ENCODE assay signal across 8 cellular contexts in genomic region chr17:77140166-77140877, GRCh38. TPM values are rescaled to one million over a fixed set of nuclear protein-coding genes. Genes with fewer than 3 reads are reported as not detected.
DNase-seq lines count a peak whose midpoint lies in the region; TF ChIP-seq lines count a peak whose summit lies in the region.

No MANE protein-coding gene starts in this region.

- DNase-seq in GM06990 (ENCODE audit: extremely low read depth, insufficient read length) (peak; percentile 100), HFF-Myc (ENCODE audit: extremely low read depth, low read depth) (peak; percentile 77), NAMALWA (ENCODE audit: low spot score) (peak; percentile 99), SK-MEL-5 (ENCODE audit: low read depth, low spot score) (peak; percentile 100), globus pallidus (ENCODE audit: low spot score) (peak; percentile 99), occipital lobe (lab: John Stamatoyannopoulos, UW) (peak; percentile 98)
- DNase-seq in activated naive CD4-positive, alpha-beta T cell treated with anti-CD3 and anti-CD28 coated beads, Interleukin-2, amount 50 U/mL, for 16 hours, result peak; percentile 99

- H3K27ac ChIP-seq in temporal lobe (ENCODE audit: low read depth, low read length), result peak overlapping the region; percentile 94

- no peaks in the 10 kb centered on the region for H3K27me3 ChIP-seq in GM06990 (replicated peaks; ENCODE audit: control insufficient read depth, insufficient read depth, low read length)

- H3K4me3 ChIP-seq in GM06990 (replicated peaks; ENCODE audit: low read depth, low read length), result peak overlapping the region; percentile 35
- peak overlapping the region; percentile 81 for H3K4me3 ChIP-seq in HFF-Myc (replicated peaks; ENCODE audit: low read depth, low read length)

- in situ Hi-C loops in SK-MEL-5 (cut with HindIII; ENCODE audit: low pct_unique_long_range_greater_than_20kb, low sequenced_read_pairs), result no loop called here

- H3K36me3 ChIP-seq in GM06990 (ENCODE audit: control insufficient read depth, insufficient read depth, low read length), result no peaks in the 10 kb centered on the region

- TF ChIP-seq CTCF in GM06990 (IDR thresholded peaks at IDR 0.05; ENCODE audit: insufficient read depth, low read length, poor library complexity, severe bottlenecking) (no peak), HFF-Myc (IDR thresholded peaks at IDR 0.05; ENCODE audit: low read depth, low read length, missing control alignments) (no peak)

RNA-seq across cellular contexts. Expression of gene SEC14L1, which starts 0.4 kb away (rescaled TPM):
- 85.3 and 89.0 TPM in 2 replicates for total RNA-seq in SK-MEL-5 (2014; rRNA removed; shearing (Covaris generic))
- 80.6 and 98.9 TPM in 2 replicates for polyA plus RNA-seq in SK-MEL-5 (2015; cell fraction: cytosol; rRNA removed)
- polyA plus RNA-seq in SK-MEL-5 (2015; cell fraction: nucleus; rRNA removed), result 43.4 and 64.3 TPM in 2 replicates
- 66.9 TPM for total RNA-seq in occipital lobe
- total RNA-seq in temporal lobe, result 80.4 TPM

Comparison
In these comparisons a context has a peak if more than half of its experiments do, and no peak if none do; other contexts are left out.
1. Peak in every context shown above with its lines: DNase-seq, H3K4me3 ChIP-seq and H3K27ac ChIP-seq.